ENCODE assay signal across 1 cellular context in the genomic region with DNA sequence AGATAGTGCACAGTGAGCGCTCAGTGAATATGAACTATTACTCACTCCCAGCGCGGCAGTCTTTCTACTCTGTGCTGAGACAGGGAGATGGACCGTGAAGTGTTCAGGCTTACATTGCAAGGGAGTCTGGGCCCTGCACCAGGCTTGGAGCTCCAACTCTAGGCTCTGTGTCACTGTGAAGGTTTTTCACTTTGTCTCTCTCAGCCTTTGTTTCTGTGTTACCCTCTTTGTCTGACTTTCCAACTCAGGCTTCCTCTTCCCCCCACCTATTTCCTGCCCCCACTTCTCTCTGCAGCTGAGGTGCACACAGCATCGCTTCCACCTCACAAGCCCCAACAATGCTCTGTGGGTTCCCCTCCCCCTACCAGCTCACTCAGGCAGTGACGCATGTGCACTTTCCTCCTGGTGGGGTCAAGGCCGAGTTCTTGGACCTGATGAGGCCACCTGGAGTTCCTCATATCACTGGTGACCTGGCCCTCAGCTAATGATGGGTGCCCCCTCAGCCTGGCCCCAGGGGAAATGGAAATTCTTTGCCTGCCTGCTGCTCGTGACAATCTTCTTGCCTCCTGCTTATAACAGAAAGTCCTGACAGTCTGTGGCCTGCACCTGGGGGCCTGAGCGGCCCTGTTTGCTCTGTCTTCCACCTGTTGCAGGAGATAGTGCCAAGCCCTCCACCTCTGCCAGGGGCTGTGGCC.
TF ChIP-seq lines count a peak whose summit lies in the region.

No MANE protein-coding gene starts in this region.

TF ChIP-seq in GM12878, 131 proteins besides CTCF, POLR2A, EP300 and RAD21 (continued from another document and continues in another):
- TF ChIP-seq, protein P1, sequence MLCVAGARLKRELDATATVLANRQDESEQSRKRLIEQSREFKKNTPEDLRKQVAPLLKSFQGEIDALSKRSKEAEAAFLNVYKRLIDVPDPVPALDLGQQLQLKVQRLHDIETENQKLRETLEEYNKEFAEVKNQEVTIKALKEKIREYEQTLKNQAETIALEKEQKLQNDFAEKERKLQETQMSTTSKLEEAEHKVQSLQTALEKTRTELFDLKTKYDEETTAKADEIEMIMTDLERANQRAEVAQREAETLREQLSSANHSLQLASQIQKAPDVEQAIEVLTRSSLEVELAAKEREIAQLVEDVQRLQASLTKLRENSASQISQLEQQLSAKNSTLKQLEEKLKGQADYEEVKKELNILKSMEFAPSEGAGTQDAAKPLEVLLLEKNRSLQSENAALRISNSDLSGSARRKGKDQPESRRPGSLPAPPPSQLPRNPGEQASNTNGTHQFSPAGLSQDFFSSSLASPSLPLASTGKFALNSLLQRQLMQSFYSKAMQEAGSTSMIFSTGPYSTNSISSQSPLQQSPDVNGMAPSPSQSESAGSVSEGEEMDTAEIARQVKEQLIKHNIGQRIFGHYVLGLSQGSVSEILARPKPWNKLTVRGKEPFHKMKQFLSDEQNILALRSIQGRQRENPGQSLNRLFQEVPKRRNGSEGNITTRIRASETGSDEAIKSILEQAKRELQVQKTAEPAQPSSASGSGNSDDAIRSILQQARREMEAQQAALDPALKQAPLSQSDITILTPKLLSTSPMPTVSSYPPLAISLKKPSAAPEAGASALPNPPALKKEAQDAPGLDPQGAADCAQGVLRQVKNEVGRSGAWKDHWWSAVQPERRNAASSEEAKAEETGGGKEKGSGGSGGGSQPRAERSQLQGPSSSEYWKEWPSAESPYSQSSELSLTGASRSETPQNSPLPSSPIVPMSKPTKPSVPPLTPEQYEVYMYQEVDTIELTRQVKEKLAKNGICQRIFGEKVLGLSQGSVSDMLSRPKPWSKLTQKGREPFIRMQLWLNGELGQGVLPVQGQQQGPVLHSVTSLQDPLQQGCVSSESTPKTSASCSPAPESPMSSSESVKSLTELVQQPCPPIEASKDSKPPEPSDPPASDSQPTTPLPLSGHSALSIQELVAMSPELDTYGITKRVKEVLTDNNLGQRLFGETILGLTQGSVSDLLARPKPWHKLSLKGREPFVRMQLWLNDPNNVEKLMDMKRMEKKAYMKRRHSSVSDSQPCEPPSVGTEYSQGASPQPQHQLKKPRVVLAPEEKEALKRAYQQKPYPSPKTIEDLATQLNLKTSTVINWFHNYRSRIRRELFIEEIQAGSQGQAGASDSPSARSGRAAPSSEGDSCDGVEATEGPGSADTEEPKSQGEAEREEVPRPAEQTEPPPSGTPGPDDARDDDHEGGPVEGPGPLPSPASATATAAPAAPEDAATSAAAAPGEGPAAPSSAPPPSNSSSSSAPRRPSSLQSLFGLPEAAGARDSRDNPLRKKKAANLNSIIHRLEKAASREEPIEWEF (IDR thresholded peaks at IDR 0.05; ENCODE audit: insufficient replicate concordance, low read depth, low read length), result no peak
- TF ChIP-seq ZBED1 (IDR thresholded peaks at IDR 0.05; ENCODE audit: borderline replicate concordance), result peak; percentile 67; the same call in 1 of the 2 replicates
- no peak for TF ChIP-seq TCF7 (IDR thresholded peaks at IDR 0.05; ENCODE audit: borderline replicate concordance)
- no peak for TF ChIP-seq NR2C1 (IDR thresholded peaks at IDR 0.05)
- TF ChIP-seq MYB (IDR thresholded peaks at IDR 0.05; ENCODE audit: borderline replicate concordance, low read depth, low read length), result no peak
- peak; percentile 93 for TF ChIP-seq NR2F1 (conservative IDR thresholded peaks at IDR 0.05)
- TF ChIP-seq, protein P2, sequence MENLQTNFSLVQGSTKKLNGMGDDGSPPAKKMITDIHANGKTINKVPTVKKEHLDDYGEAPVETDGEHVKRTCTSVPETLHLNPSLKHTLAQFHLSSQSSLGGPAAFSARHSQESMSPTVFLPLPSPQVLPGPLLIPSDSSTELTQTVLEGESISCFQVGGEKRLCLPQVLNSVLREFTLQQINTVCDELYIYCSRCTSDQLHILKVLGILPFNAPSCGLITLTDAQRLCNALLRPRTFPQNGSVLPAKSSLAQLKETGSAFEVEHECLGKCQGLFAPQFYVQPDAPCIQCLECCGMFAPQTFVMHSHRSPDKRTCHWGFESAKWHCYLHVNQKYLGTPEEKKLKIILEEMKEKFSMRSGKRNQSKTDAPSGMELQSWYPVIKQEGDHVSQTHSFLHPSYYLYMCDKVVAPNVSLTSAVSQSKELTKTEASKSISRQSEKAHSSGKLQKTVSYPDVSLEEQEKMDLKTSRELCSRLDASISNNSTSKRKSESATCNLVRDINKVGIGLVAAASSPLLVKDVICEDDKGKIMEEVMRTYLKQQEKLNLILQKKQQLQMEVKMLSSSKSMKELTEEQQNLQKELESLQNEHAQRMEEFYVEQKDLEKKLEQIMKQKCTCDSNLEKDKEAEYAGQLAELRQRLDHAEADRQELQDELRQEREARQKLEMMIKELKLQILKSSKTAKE (IDR thresholded peaks at IDR 0.05; ENCODE audit: low read depth, poor library complexity, severe bottlenecking), result peak; percentile 40
- TF ChIP-seq, protein P3, sequence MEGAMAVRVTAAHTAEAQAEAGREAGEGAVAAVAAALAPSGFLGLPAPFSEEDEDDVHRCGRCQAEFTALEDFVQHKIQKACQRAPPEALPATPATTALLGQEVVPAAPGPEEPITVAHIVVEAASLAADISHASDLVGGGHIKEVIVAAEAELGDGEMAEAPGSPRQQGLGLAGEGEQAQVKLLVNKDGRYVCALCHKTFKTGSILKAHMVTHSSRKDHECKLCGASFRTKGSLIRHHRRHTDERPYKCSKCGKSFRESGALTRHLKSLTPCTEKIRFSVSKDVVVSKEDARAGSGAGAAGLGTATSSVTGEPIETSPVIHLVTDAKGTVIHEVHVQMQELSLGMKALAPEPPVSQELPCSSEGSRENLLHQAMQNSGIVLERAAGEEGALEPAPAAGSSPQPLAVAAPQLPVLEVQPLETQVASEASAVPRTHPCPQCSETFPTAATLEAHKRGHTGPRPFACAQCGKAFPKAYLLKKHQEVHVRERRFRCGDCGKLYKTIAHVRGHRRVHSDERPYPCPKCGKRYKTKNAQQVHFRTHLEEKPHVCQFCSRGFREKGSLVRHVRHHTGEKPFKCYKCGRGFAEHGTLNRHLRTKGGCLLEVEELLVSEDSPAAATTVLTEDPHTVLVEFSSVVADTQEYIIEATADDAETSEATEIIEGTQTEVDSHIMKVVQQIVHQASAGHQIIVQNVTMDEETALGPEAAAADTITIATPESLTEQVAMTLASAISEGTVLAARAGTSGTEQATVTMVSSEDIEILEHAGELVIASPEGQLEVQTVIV (IDR thresholded peaks at IDR 0.05; ENCODE audit: borderline replicate concordance, partially characterized antibody), result no peak
- peak; percentile 89 for TF ChIP-seq PAX5 (IDR thresholded peaks at IDR 0.05; ENCODE audit: borderline replicate concordance, low read depth, low read length)
- no peak for TF ChIP-seq CBX3 (IDR thresholded peaks at IDR 0.05; ENCODE audit: borderline replicate concordance, low read depth)
- no peak for TF ChIP-seq ZNF622 (IDR thresholded peaks at IDR 0.05)
- TF ChIP-seq HCFC1 (IDR thresholded peaks at IDR 0.05; ENCODE audit: low read length), result no peak; the same call in 1 of the 2 replicates
- peak; percentile 60; the same call in 1 of the 2 replicates for TF ChIP-seq IRF4 (IDR thresholded peaks at IDR 0.05; ENCODE audit: low read depth, low read length)
- TF ChIP-seq MTA2 (IDR thresholded peaks at IDR 0.05; ENCODE audit: low read depth), result peak; percentile 80
- peak; percentile 82 for TF ChIP-seq SP1 (IDR thresholded peaks at IDR 0.05; ENCODE audit: low read depth, low read length)
- TF ChIP-seq POU2F2 (IDR thresholded peaks at IDR 0.05; ENCODE audit: borderline replicate concordance, low read depth, low read length), result peak; percentile 72; the same call in 2 of the 3 replicates
- TF ChIP-seq LARP7 (IDR thresholded peaks at IDR 0.05), result peak; percentile 32; the same call in 1 of the 2 replicates
- peak; percentile 95 for TF ChIP-seq TCF12 (IDR thresholded peaks at IDR 0.05; ENCODE audit: low read depth, low read length)
- peak; percentile 92 to 94 for TF ChIP-seq IKZF2 (IDR thresholded peaks at IDR 0.05)
- peak; percentile 91 for TF ChIP-seq MEF2B (IDR thresholded peaks at IDR 0.05; ENCODE audit: partially characterized antibody, poor library complexity, severe bottlenecking)
- TF ChIP-seq, protein P4, sequence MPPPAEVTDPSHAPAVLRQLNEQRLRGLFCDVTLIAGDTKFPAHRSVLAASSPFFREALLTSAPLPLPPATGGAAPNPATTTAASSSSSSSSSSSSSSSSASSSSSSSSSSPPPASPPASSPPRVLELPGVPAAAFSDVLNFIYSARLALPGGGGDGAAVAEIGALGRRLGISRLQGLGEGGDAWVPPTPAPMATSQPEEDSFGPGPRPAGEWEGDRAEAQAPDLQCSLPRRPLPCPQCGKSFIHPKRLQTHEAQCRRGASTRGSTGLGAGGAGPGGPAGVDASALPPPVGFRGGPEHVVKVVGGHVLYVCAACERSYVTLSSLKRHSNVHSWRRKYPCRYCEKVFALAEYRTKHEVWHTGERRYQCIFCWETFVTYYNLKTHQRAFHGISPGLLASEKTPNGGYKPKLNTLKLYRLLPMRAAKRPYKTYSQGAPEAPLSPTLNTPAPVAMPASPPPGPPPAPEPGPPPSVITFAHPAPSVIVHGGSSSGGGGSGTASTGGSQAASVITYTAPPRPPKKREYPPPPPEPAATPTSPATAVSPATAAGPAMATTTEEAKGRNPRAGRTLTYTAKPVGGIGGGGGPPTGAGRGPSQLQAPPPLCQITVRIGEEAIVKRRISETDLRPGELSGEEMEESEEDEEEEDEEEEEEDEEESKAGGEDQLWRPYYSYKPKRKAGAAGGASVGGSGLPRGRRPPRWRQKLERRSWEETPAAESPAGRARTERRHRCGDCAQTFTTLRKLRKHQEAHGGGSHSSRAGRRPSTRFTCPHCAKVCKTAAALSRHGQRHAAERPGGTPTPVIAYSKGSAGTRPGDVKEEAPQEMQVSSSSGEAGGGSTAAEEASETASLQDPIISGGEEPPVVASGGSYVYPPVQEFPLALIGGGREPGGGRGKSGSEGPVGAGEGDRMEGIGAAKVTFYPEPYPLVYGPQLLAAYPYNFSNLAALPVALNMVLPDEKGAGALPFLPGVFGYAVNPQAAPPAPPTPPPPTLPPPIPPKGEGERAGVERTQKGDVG (CRISPR knock-in tag; IDR thresholded peaks at IDR 0.05), result no peak
- TF ChIP-seq ASH2L (IDR thresholded peaks at IDR 0.05; ENCODE audit: borderline replicate concordance, low read depth), result no peak
- TF ChIP-seq TCF3 (IDR thresholded peaks at IDR 0.05; ENCODE audit: borderline replicate concordance, insufficient read depth, low read depth, low read length), result peak; percentile 91
- TF ChIP-seq, protein P5, sequence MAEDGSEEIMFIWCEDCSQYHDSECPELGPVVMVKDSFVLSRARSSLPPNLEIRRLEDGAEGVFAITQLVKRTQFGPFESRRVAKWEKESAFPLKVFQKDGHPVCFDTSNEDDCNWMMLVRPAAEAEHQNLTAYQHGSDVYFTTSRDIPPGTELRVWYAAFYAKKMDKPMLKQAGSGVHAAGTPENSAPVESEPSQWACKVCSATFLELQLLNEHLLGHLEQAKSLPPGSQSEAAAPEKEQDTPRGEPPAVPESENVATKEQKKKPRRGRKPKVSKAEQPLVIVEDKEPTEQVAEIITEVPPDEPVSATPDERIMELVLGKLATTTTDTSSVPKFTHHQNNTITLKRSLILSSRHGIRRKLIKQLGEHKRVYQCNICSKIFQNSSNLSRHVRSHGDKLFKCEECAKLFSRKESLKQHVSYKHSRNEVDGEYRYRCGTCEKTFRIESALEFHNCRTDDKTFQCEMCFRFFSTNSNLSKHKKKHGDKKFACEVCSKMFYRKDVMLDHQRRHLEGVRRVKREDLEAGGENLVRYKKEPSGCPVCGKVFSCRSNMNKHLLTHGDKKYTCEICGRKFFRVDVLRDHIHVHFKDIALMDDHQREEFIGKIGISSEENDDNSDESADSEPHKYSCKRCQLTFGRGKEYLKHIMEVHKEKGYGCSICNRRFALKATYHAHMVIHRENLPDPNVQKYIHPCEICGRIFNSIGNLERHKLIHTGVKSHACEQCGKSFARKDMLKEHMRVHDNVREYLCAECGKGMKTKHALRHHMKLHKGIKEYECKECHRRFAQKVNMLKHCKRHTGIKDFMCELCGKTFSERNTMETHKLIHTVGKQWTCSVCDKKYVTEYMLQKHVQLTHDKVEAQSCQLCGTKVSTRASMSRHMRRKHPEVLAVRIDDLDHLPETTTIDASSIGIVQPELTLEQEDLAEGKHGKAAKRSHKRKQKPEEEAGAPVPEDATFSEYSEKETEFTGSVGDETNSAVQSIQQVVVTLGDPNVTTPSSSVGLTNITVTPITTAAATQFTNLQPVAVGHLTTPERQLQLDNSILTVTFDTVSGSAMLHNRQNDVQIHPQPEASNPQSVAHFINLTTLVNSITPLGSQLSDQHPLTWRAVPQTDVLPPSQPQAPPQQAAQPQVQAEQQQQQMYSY (CRISPR knock-in tag; IDR thresholded peaks at IDR 0.05), result no peak
- TF ChIP-seq, protein P6, sequence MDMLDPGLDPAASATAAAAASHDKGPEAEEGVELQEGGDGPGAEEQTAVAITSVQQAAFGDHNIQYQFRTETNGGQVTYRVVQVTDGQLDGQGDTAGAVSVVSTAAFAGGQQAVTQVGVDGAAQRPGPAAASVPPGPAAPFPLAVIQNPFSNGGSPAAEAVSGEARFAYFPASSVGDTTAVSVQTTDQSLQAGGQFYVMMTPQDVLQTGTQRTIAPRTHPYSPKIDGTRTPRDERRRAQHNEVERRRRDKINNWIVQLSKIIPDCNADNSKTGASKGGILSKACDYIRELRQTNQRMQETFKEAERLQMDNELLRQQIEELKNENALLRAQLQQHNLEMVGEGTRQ (IDR thresholded peaks at IDR 0.05; ENCODE audit: borderline replicate concordance, low read depth, low read length), result no peak
- TF ChIP-seq CHD2 (IDR thresholded peaks at IDR 0.05; ENCODE audit: borderline replicate concordance, low read depth, low read length), result peak; percentile 89
- TF ChIP-seq GATAD2B (conservative IDR thresholded peaks at IDR 0.05; ENCODE audit: low read depth), result peak; percentile 39; the same call in 1 of the 2 replicates
- TF ChIP-seq CBFB (IDR thresholded peaks at IDR 0.05; ENCODE audit: low read depth), result peak; percentile 61; the same call in 1 of the 2 replicates
- no peak for TF ChIP-seq NFXL1 (IDR thresholded peaks at IDR 0.05; ENCODE audit: borderline replicate concordance)
- no peak for TF ChIP-seq SIX5 (IDR thresholded peaks at IDR 0.05; ENCODE audit: low read depth, low read length, severe bottlenecking)
- TF ChIP-seq SPI1 (IDR thresholded peaks at IDR 0.05; ENCODE audit: borderline replicate concordance, insufficient read depth, low read depth, low read length), result peak; percentile 67
- TF ChIP-seq, protein P7, sequence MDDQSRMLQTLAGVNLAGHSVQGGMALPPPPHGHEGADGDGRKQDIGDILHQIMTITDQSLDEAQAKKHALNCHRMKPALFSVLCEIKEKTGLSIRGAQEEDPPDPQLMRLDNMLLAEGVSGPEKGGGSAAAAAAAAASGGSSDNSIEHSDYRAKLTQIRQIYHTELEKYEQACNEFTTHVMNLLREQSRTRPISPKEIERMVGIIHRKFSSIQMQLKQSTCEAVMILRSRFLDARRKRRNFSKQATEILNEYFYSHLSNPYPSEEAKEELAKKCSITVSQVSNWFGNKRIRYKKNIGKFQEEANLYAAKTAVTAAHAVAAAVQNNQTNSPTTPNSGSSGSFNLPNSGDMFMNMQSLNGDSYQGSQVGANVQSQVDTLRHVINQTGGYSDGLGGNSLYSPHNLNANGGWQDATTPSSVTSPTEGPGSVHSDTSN (IDR thresholded peaks at IDR 0.05; ENCODE audit: insufficient replicate concordance, low read depth, low read length), result no peak
- TF ChIP-seq, protein P8, sequence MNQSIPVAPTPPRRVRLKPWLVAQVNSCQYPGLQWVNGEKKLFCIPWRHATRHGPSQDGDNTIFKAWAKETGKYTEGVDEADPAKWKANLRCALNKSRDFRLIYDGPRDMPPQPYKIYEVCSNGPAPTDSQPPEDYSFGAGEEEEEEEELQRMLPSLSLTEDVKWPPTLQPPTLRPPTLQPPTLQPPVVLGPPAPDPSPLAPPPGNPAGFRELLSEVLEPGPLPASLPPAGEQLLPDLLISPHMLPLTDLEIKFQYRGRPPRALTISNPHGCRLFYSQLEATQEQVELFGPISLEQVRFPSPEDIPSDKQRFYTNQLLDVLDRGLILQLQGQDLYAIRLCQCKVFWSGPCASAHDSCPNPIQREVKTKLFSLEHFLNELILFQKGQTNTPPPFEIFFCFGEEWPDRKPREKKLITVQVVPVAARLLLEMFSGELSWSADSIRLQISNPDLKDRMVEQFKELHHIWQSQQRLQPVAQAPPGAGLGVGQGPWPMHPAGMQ (IDR thresholded peaks at IDR 0.05; ENCODE audit: borderline replicate concordance), result no peak
- TF ChIP-seq NBN (IDR thresholded peaks at IDR 0.05), result peak; percentile 92
